Comparison of ENCODE assay signal across 1 cellular context in the genomic region with DNA sequence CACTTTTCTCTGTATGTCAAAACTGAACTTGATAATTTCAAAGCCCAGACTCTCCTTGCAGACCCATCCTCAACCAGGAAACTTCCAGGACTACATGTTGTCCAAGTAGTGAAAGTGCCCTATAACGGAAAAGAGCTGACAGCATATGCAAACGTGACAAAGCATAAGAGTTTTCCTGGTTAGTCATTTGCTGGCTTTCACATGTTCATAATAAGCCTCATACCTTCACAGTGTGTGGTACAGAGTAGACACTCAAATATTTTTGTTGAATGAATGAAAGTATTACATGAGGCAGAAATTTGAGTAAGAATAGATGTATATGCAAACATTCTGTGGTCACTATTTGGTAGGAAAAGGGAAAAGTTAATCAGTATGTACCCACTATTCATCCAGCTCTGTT.
TF ChIP-seq lines count a peak whose summit lies in the region.

No MANE protein-coding gene starts in this region.

TF ChIP-seq in SK-N-SH treated with all-trans-retinoic acid at 6 μM for 48 hours, 23 proteins besides CTCF, POLR2A, EP300 and RAD21 (continued from another document):
- TF ChIP-seq, protein P1, sequence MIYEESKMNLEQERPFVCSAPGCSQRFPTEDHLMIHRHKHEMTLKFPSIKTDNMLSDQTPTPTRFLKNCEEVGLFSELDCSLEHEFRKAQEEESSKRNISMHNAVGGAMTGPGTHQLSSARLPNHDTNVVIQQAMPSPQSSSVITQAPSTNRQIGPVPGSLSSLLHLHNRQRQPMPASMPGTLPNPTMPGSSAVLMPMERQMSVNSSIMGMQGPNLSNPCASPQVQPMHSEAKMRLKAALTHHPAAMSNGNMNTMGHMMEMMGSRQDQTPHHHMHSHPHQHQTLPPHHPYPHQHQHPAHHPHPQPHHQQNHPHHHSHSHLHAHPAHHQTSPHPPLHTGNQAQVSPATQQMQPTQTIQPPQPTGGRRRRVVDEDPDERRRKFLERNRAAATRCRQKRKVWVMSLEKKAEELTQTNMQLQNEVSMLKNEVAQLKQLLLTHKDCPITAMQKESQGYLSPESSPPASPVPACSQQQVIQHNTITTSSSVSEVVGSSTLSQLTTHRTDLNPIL (CRISPR knock-in tag; IDR thresholded peaks at IDR 0.05; ENCODE audit: low read depth) = no peak
- TF ChIP-seq ARNTL (CRISPR knock-in tag; IDR thresholded peaks at IDR 0.05; ENCODE audit: borderline replicate concordance, low read depth) = no peak
- no peak for TF ChIP-seq TOX (CRISPR knock-in tag; IDR thresholded peaks at IDR 0.05; ENCODE audit: borderline replicate concordance)
- TF ChIP-seq GLIS3 (CRISPR knock-in tag; IDR thresholded peaks at IDR 0.05) = no peak
- TF ChIP-seq, protein P2, sequence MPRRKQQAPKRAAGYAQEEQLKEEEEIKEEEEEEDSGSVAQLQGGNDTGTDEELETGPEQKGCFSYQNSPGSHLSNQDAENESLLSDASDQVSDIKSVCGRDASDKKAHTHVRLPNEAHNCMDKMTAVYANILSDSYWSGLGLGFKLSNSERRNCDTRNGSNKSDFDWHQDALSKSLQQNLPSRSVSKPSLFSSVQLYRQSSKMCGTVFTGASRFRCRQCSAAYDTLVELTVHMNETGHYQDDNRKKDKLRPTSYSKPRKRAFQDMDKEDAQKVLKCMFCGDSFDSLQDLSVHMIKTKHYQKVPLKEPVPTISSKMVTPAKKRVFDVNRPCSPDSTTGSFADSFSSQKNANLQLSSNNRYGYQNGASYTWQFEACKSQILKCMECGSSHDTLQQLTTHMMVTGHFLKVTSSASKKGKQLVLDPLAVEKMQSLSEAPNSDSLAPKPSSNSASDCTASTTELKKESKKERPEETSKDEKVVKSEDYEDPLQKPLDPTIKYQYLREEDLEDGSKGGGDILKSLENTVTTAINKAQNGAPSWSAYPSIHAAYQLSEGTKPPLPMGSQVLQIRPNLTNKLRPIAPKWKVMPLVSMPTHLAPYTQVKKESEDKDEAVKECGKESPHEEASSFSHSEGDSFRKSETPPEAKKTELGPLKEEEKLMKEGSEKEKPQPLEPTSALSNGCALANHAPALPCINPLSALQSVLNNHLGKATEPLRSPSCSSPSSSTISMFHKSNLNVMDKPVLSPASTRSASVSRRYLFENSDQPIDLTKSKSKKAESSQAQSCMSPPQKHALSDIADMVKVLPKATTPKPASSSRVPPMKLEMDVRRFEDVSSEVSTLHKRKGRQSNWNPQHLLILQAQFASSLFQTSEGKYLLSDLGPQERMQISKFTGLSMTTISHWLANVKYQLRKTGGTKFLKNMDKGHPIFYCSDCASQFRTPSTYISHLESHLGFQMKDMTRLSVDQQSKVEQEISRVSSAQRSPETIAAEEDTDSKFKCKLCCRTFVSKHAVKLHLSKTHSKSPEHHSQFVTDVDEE (CRISPR knock-in tag; IDR thresholded peaks at IDR 0.05) = no peak
- TF ChIP-seq ZNF8 (CRISPR knock-in tag; IDR thresholded peaks at IDR 0.05) = no peak
- no peak for TF ChIP-seq RARB (CRISPR knock-in tag; IDR thresholded peaks at IDR 0.05)
- TF ChIP-seq ZNF70 (CRISPR knock-in tag; IDR thresholded peaks at IDR 0.05) = no peak
- no peak for TF ChIP-seq TCF4 (CRISPR knock-in tag; IDR thresholded peaks at IDR 0.05; ENCODE audit: borderline replicate concordance)
